ENCODE assay signal across 12 cellular contexts in genomic region chr19:2054763-2055162, GRCh38. TPM values are rescaled to one million over a fixed set of nuclear protein-coding genes. Genes with fewer than 3 reads are reported as not detected.
A peak's percentile ranks its signal among the peaks of the same experiment; 100 is the strongest.
DNase-seq lines count a peak whose midpoint lies in the region; ATAC-seq and TF ChIP-seq lines count a peak whose summit lies in the region.
"Had no signal": no experiment of that assay in that cellular context is flagged by ENCODE, and none has a peak within 500 bp of the region (broad histone marks: within the 10 kb centered on the region; RNA-seq: fewer than 3 reads in every experiment).

No MANE protein-coding gene starts in this region.

- H3K9me3 Mint-ChIP-seq in dendritic cell treated with granulocyte-macrophage colony-stimulating factor and Interleukin-4, amounts not matched to agents 40 ng/mL and 50 ng/mL, for 4 days, result no peaks in the 10 kb centered on the region
- H3K9me3 Mint-ChIP-seq: neural crest cell had no signal

- H3K27me3 Mint-ChIP-seq in dendritic cell treated with granulocyte-macrophage colony-stimulating factor and Interleukin-4, amounts not matched to agents 40 ng/mL and 50 ng/mL, for 4 days, result no peaks in the 10 kb centered on the region

- peaks cover 54% of the 10 kb centered on the region for H3K4me1 Mint-ChIP-seq in dendritic cell treated with granulocyte-macrophage colony-stimulating factor and Interleukin-4, amounts not matched to agents 40 ng/mL and 50 ng/mL, for 4 days (ENCODE audit: low read depth)

- peak overlapping the region; percentile 2 for H3K27ac Mint-ChIP-seq in dendritic cell treated with granulocyte-macrophage colony-stimulating factor and Interleukin-4, amounts not matched to agents 40 ng/mL and 50 ng/mL, for 4 days

- DNase-seq in Caki2 (ENCODE audit: low read depth), result peak; percentile 27
- peak; percentile 44 for DNase-seq in NCI-H510A (lab: John Stamatoyannopoulos, UW)
- DNase-seq in NCI-H2171 (lab: John Stamatoyannopoulos, UW), result no peak
- DNase-seq in erythroblast (lab: John Stamatoyannopoulos, UW), result no peak
- no peak for DNase-seq in cerebellar nuclear complex (lab: John Stamatoyannopoulos, UW)
- DNase-seq: cortex of kidney, DMS79 treated with DMSO at 0.1 percent for 48 hours had no signal

- peak overlapping the region; percentile 3 for H3K27ac ChIP-seq in rectal smooth muscle tissue (ENCODE audit: low read depth, low read length)
- H3K27ac ChIP-seq: hepatocyte had no signal

- intact Hi-C loops in dendritic cell treated with granulocyte-macrophage colony-stimulating factor and Interleukin-4, amounts not matched to agents 40 ng/mL and 50 ng/mL, for 4 days (cut with micrococcal nuclease), result loop anchor here (5.0 kb wide), 1 partner anchor 37 kb away; the partner anchor contains the start of gene BTBD2

- H3K36me3 Mint-ChIP-seq in dendritic cell treated with granulocyte-macrophage colony-stimulating factor and Interleukin-4, amounts not matched to agents 40 ng/mL and 50 ng/mL, for 4 days (ENCODE audit: low read depth), result peaks cover 6% of the 10 kb centered on the region

- peaks cover 19% of the 10 kb centered on the region for H3K4me1 ChIP-seq in rectal smooth muscle tissue (ENCODE audit: control insufficient read depth, insufficient read depth, low read length)

- H3K9ac ChIP-seq in rectal smooth muscle tissue (ENCODE audit: low read length), result no peak overlapping the region

- no peak overlapping the region for H3K4me3 Mint-ChIP-seq in dendritic cell treated with granulocyte-macrophage colony-stimulating factor and Interleukin-4, amounts not matched to agents 40 ng/mL and 50 ng/mL, for 4 days

- TF ChIP-seq POLR2A in erythroblast (IDR thresholded peaks at IDR 0.05; ENCODE audit: low read length), result no peak

- no peaks in the 10 kb centered on the region for H3K27me3 ChIP-seq in rectal smooth muscle tissue (ENCODE audit: control insufficient read depth, insufficient read depth, low read length)
- H3K27me3 ChIP-seq: hepatocyte had no signal

- no peak overlapping the region for H3K4me3 ChIP-seq in rectal smooth muscle tissue (ENCODE audit: low read length)
- H3K4me3 ChIP-seq: hepatocyte had no signal

- no peak for ATAC-seq in HG02678 (IDR thresholded peaks at IDR 0.05; ENCODE audit: unreplicated experiment)

- in situ Hi-C loops in Caki2 (cut with HindIII; ENCODE audit: low pct_unique_long_range_greater_than_20kb, low sequenced_read_pairs), result no loop called here

- H3K36me3 ChIP-seq in rectal smooth muscle tissue (ENCODE audit: control insufficient read depth, insufficient read depth, low read length), result no peaks in the 10 kb centered on the region

RNA-seq across cellular contexts. Expression of gene MKNK2, which starts 3.7 kb away (rescaled TPM):
- 72.0 and 78.8 TPM in 2 replicates for total RNA-seq in Caki2 (2014; rRNA removed; shearing (Covaris generic); ENCODE audit: low replicate concordance)

RNA-seq across cellular contexts. Expression of gene BTBD2, which starts 39.2 kb away (rescaled TPM):
- total RNA-seq in Caki2 (2014; rRNA removed; shearing (Covaris generic); ENCODE audit: low replicate concordance), result 56.1 and 65.3 TPM in 2 replicates

RNA-seq across cellular contexts. Expression of gene MOB3A, which starts 41.4 kb away (rescaled TPM):
- total RNA-seq in Caki2 (2014; rRNA removed; shearing (Covaris generic); ENCODE audit: low replicate concordance), result 13.3 and 28.9 TPM in 2 replicates

RNA-seq across cellular contexts. Expression of gene IZUMO4, which starts 42.0 kb away (rescaled TPM):
- not detected in 2 replicates for total RNA-seq in Caki2 (2014; rRNA removed; shearing (Covaris generic); ENCODE audit: low replicate concordance)

Comparison
In these comparisons a context has a peak if more than half of its experiments do, and no peak if none do; other contexts are left out.
1. DNase-seq: peak in Caki2 (single experiment) and NCI-H510A (single experiment); none in NCI-H2171 (single experiment), erythroblast (0 of 2) and cerebellar nuclear complex (0 of 2).